ENCODE assay signal across 9 cellular contexts in the genomic region with DNA sequence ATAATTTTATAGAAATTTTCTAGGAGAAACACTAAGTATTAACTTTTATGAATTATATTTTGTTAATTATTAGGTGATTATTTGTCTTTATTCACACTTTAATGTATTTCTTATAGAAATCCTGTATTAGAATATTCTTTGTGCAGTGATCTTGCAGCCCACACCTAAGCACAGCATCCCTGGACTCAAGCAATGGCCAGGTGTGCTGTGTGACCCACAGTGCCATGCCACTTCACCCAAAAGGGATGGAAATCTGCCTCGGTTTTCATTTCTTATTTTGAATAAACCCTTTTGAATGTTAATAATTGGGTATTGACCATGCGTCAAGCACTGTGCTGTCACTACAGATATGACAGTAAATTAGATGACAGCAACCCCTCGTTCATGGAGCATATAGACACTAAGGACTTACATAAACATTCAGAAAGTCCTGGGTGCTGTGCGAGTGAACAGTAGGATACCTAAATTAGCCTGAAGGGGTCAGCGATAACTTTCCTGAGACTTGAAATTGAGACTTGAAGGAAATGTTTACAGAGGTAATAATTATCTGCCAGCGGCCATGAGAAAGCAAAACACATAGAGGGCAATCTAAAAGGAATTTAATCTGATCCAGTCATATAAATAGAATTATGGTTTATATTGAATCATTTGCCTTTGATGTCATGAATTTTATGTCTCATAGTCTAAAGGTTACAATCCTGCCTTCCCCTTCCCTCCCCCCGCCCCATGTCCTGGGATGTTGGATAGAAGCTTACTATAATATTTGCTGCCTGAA. TPM values are rescaled to one million over a fixed set of nuclear protein-coding genes. Genes with fewer than 3 reads are reported as not detected.
DNase-seq lines count a peak whose midpoint lies in the region; ATAC-seq and TF ChIP-seq lines count a peak whose summit lies in the region.
"Had no signal": no experiment of that assay in that cellular context is flagged by ENCODE, and none has a peak within 500 bp of the region (broad histone marks: within the 10 kb centered on the region; RNA-seq: fewer than 3 reads in every experiment).

No MANE protein-coding gene starts in this region.

- CTCF ChIA-PET in activated CD4-positive, alpha-beta T cell treated with anti-CD3 and anti-CD28 coated beads for 36 hours (lab: Charles Lee), result interaction anchor here (0.7 to 2.9 kb wide), 28 partner anchors 9 to 866 kb away, joined by 3 to 55 read pairs (median 4); no protein-coding TSS in a partner anchor

- TF ChIP-seq EP300 in neural cell (conservative IDR thresholded peaks at IDR 0.05; ENCODE audit: poor library complexity, severe bottlenecking), result no peak

- H3K27ac ChIP-seq in body of pancreas (no peak overlapping the region), neural cell (ENCODE audit: low read length) (no peak overlapping the region)

- no peaks in the 10 kb centered on the region for H3K9me3 Mint-ChIP-seq in activated CD4-positive, alpha-beta T cell treated with anti-CD3 and anti-CD28 coated beads for 36 hours (ENCODE audit: low read depth)

- POLR2A ChIA-PET in activated CD4-positive, alpha-beta T cell treated with anti-CD3 and anti-CD28 coated beads for 36 hours (lab: Charles Lee), result no interaction called here

- no peak overlapping the region for H3K27ac Mint-ChIP-seq in activated CD4-positive, alpha-beta T cell treated with anti-CD3 and anti-CD28 coated beads for 36 hours

- peak; percentile 66 for DNase-seq in EL
- peak; percentile 16 for DNase-seq in MV-4-11 (lab: John Stamatoyannopoulos, UW)
- DNase-seq in body of pancreas, result no peak
- DNase-seq in activated CD4-positive, alpha-beta T cell treated with anti-CD3 and anti-CD28 coated beads for 36 hours, result no peak
- no peak for DNase-seq in lower leg skin (ENCODE audit: low spot score in 2 of 2)
- DNase-seq in nucleus accumbens (lab: John Stamatoyannopoulos, UW), result no peak

- 45 to 47% methylated on average over 7 of the region's 7 CpGs for WGBS in body of pancreas, 2 donors
- WGBS in lower leg skin, 2 donors, result 65 to 66% methylated on average over 7 of the region's 7 CpGs

- H3K4me2 ChIP-seq in neural cell (ENCODE audit: low read length), result no peak overlapping the region

- H3K36me3 ChIP-seq in body of pancreas (replicated peaks in 1 of 2; ENCODE audit: insufficient read depth in 1 of 2, low read depth in 2 of 2), result no peaks in the 10 kb centered on the region
- H3K36me3 ChIP-seq in neural cell (ENCODE audit: insufficient read depth, low read length), result no peaks in the 10 kb centered on the region

- peak; percentile 42 for ATAC-seq in body of pancreas
- no peak for ATAC-seq in activated CD4-positive, alpha-beta T cell treated with anti-CD3 and anti-CD28 coated beads for 36 hours
- no peak for ATAC-seq in HG03460 (IDR thresholded peaks at IDR 0.05; ENCODE audit: unreplicated experiment)

- H3F3A ChIP-seq in neural cell (ENCODE audit: insufficient read depth, low read length, poor library complexity, severe bottlenecking), result no peaks in the 10 kb centered on the region

- no peaks in the 10 kb centered on the region for H3K4me1 ChIP-seq in body of pancreas

- no peak for TF ChIP-seq POLR2A in body of pancreas (IDR thresholded peaks at IDR 0.05)
- TF ChIP-seq POLR2A in lower leg skin (IDR thresholded peaks at IDR 0.05), result no peak

- no peaks in the 10 kb centered on the region for H3K79me2 ChIP-seq in neural cell (replicated peaks; ENCODE audit: insufficient read depth, low read length)

- no peaks in the 10 kb centered on the region for H3K9me3 ChIP-seq in body of pancreas
- no peaks in the 10 kb centered on the region for H3K9me3 ChIP-seq in neural cell (ENCODE audit: low read length)
- H3K9me3 ChIP-seq: heart right ventricle had no signal

- H2AFZ ChIP-seq in neural cell (ENCODE audit: low read depth, low read length), result no peak overlapping the region

- H3K9me2 ChIP-seq in neural cell (ENCODE audit: insufficient read depth, low read length), result no peaks in the 10 kb centered on the region

- H4K20me1 ChIP-seq in neural cell (ENCODE audit: insufficient read depth), result no peaks in the 10 kb centered on the region

- intact Hi-C loops in body of pancreas (cut with DNase I) (no loop called here), lower leg skin (cut with DNase I; ENCODE audit: low total_unique reads) (loop anchor here (5.0 kb wide), 1 partner anchor 1912 kb away; no protein-coding TSS in a partner anchor)
- intact Hi-C loops in activated CD4-positive, alpha-beta T cell treated with anti-CD3 and anti-CD28 coated beads for 36 hours (cut with DNase I, micrococcal nuclease), result loop anchor here (1.0 to 10.0 kb wide), 7 partner anchors 80 to 1013 kb away; no protein-coding TSS in a partner anchor

- no peak overlapping the region for H3K4me3 Mint-ChIP-seq in activated CD4-positive, alpha-beta T cell treated with anti-CD3 and anti-CD28 coated beads for 36 hours

- no peak overlapping the region for H3K4me3 ChIP-seq in body of pancreas
- no peak overlapping the region for H3K4me3 ChIP-seq in neural cell (ENCODE audit: low read length)
- H3K4me3 ChIP-seq in lower leg skin (ENCODE audit: low read depth, poor library complexity, severe bottlenecking), result no peak overlapping the region
- H3K4me3 ChIP-seq: heart right ventricle had no signal

- no peaks in the 10 kb centered on the region for H3K36me3 Mint-ChIP-seq in activated CD4-positive, alpha-beta T cell treated with anti-CD3 and anti-CD28 coated beads for 36 hours (ENCODE audit: low read depth)

- no peaks in the 10 kb centered on the region for H3K27me3 ChIP-seq in body of pancreas
- H3K27me3 ChIP-seq in neural cell (ENCODE audit: insufficient read depth, low read depth, low read length), result no peaks in the 10 kb centered on the region
- H3K27me3 ChIP-seq: heart right ventricle had no signal

- no peak for TF ChIP-seq RAD21 in neural cell (conservative IDR thresholded peaks at IDR 0.05)

- no peak overlapping the region for H3K9ac ChIP-seq in neural cell (ENCODE audit: low read length)

- H3K4me1 Mint-ChIP-seq in activated CD4-positive, alpha-beta T cell treated with anti-CD3 and anti-CD28 coated beads for 36 hours, result peaks cover 6% of the 10 kb centered on the region

- H3K27me3 Mint-ChIP-seq in activated CD4-positive, alpha-beta T cell treated with anti-CD3 and anti-CD28 coated beads for 36 hours, result peaks cover 2% of the 10 kb centered on the region

- peak in 3 of 7 experiments; percentile 6 to 25 (median 12) for TF ChIP-seq CTCF in body of pancreas (IDR thresholded peaks at IDR 0.05)
- TF ChIP-seq CTCF in neural cell (IDR thresholded peaks at IDR 0.05; ENCODE audit: poor library complexity, severe bottlenecking), result peak; percentile 29
- no peak for TF ChIP-seq CTCF in lower leg skin (IDR thresholded peaks at IDR 0.05)

TF ChIP-seq in neural cell, 6 proteins besides CTCF, POLR2A, EP300 and RAD21:
- no peak for TF ChIP-seq MXI1 (conservative IDR thresholded peaks at IDR 0.05; ENCODE audit: poor library complexity, severe bottlenecking)
- TF ChIP-seq SMC3 (conservative IDR thresholded peaks at IDR 0.05; ENCODE audit: poor library complexity), result peak; percentile 11

RNA-seq across cellular contexts. Expression of a gene that starts 52.7 kb away (rescaled TPM):
- total RNA-seq in body of pancreas, result 10 to 100 TPM; 11.4 to 14.8 TPM
- 0.14 and 0.95 TPM in 2 replicates for polyA plus RNA-seq in neural cell
- polyA minus RNA-seq in neural cell, result 1.5 and 2.0 TPM in 2 replicates
- total RNA-seq in activated CD4-positive, alpha-beta T cell treated with anti-CD3 and anti-CD28 coated beads for 36 hours, result 1 to 10 TPM; 1.2 to 1.8 TPM
- 10 to 100 TPM in 3 of 4 donors, 1 to 10 TPM in 1; 9.6 to 20.1 (median 18.1) TPM for total RNA-seq in lower leg skin

RNA-seq across cellular contexts. Expression of a gene that starts 53.5 kb away (rescaled TPM):
- total RNA-seq in body of pancreas (10 to 100 TPM; 21.1 to 54.2 TPM), lower leg skin (10 to 100 TPM; 15.6 to 28.4 (median 16.0) TPM)
- 0.51 TPM in 1 of 2 replicates, not detected in the other for polyA plus RNA-seq in neural cell
- polyA minus RNA-seq in neural cell, result not detected in 2 replicates
- total RNA-seq in activated CD4-positive, alpha-beta T cell treated with anti-CD3 and anti-CD28 coated beads for 36 hours, result under 1 TPM in 1 of 2 experiments, not detected in 1; 0.21 TPM

Comparison
In these comparisons a context has a peak if more than half of its experiments do, and no peak if none do; other contexts are left out.
1. DNase-seq: peak in EL (single experiment) and MV-4-11 (single experiment); none in body of pancreas (0 of 4), activated CD4-positive, alpha-beta T cell treated with anti-CD3 and anti-CD28 coated beads for 36 hours (single experiment), lower leg skin (0 of 2) and nucleus accumbens (0 of 56).
2. RNA of a gene that starts 53.5 kb away (total RNA-seq): 21.1 to 54.2 TPM in body of pancreas and 15.6 to 28.4 TPM in lower leg skin; 0.21 TPM in activated CD4-positive, alpha-beta T cell treated with anti-CD3 and anti-CD28 coated beads for 36 hours; every median in the first group is over 10 times any median in the second.